In the genomic region with DNA sequence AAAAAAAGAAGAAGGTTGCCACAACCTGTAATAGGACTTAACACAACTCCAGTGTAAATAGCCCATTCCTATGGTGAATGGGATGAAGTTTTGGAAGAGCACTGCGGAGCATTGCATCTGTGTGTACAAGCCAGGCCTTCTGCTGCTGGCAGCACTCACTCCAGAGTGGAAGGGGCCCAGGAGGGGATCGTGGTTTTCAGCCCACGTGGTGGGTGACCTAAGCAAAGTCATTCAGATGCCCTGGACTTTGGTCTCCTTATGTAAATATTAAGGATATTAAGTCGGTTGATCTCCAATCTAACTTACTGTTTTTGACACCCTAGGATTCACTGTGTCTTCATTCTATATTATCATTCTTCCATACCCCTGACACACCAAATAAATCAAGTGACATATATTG, we compare ENCODE assay signal across 1 cellular context.
TF ChIP-seq lines count a peak whose summit lies in the region.

No MANE protein-coding gene starts in this region.

TF ChIP-seq in HepG2, 621 proteins besides CTCF, POLR2A, EP300 and RAD21:
- TF ChIP-seq MYC (CRISPR knock-in tag; IDR thresholded peaks at IDR 0.05; ENCODE audit: borderline replicate concordance), result peak; percentile 23; the same call in 1 of the 2 replicates
- 0 out of 2 replicates have a peak, but pooled peaks have one; percentile 9 for TF ChIP-seq SAP130 (CRISPR knock-in tag; IDR thresholded peaks at IDR 0.05; ENCODE audit: low read depth)
- TF ChIP-seq, protein P1, sequence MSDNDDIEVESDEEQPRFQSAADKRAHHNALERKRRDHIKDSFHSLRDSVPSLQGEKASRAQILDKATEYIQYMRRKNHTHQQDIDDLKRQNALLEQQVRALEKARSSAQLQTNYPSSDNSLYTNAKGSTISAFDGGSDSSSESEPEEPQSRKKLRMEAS (IDR thresholded peaks at IDR 0.05), result peak; percentile 22; the same call in 1 of the 2 replicates
- TF ChIP-seq HNF4A (CRISPR knock-in tag; IDR thresholded peaks at IDR 0.05), result peak; percentile 63
- 0 out of 2 replicates have a peak, but pooled peaks have one; percentile 34 for TF ChIP-seq THAP11 (CRISPR knock-in tag; IDR thresholded peaks at IDR 0.05)
- peak; percentile 32; the same call in 1 of the 2 replicates for TF ChIP-seq USF2 (IDR thresholded peaks at IDR 0.05; ENCODE audit: low read depth, low read length)
- TF ChIP-seq USF2 (CRISPR knock-in tag; IDR thresholded peaks at IDR 0.05; ENCODE audit: borderline replicate concordance), result peak; percentile 33; the same call in 1 of the 2 replicates
- peak; percentile 15; the same call in 1 of the 2 replicates for TF ChIP-seq FOXA3 (CRISPR knock-in tag; IDR thresholded peaks at IDR 0.05)
